Comparison of ENCODE assay signal across 23 cellular contexts in genomic region chr4:166174717-166175510, GRCh38.
DNase-seq lines count a peak whose midpoint lies in the region; ATAC-seq and TF ChIP-seq lines count a peak whose summit lies in the region.
"Had no signal": no experiment of that assay in that cellular context is flagged by ENCODE, and none has a peak within 500 bp of the region (broad histone marks: within the 10 kb centered on the region; RNA-seq: fewer than 3 reads in every experiment).

No MANE protein-coding gene starts in this region.

- TF ChIP-seq CTCF in choroid plexus epithelial cell (conservative IDR thresholded peaks at IDR 0.05; ENCODE audit: low read depth, low read length), result no peak

- DNase-seq in ELR (ENCODE audit: low read depth), result peak; percentile 66
- DNase-seq in RPMI7951 (ENCODE audit: low read depth), result peak; percentile 74
- peak; percentile 39 for DNase-seq in choroid plexus epithelial cell (ENCODE audit: low read depth)
- DNase-seq in pulmonary artery endothelial cell (ENCODE audit: low read depth, low spot score), result peak; percentile 5
- DNase-seq in T-helper 2 cell, result no peak
- DNase-seq in midbrain (lab: John Stamatoyannopoulos, UW), result no peak
- no peak for DNase-seq in stimulated activated naive CD8-positive, alpha-beta T cell treated with anti-CD3 and anti-CD28 coated beads, Interleukin-15, amount 100 ng/mL, for 72 hours
- DNase-seq: activated CD8-positive, alpha-beta memory T cell treated with anti-CD3 and anti-CD28 coated beads for 24 hours; amygdala; Calu3; colonic mucosa; erythroblast; MV-4-11; NCI-H2081 treated with DMSO at 0.1 percent for 48 hours; NCI-H526 treated with DMSO at 0.1 percent for 48 hours; OCI-M1; right cardiac atrium; stimulated activated CD4-positive, alpha-beta T cell treated with anti-CD3 and anti-CD28 coated beads, Interleukin-2, amount 100 ng/mL, for 24 hours had no signal

- no peak overlapping the region for H3K27ac Mint-ChIP-seq in stimulated activated naive CD8-positive, alpha-beta T cell treated with anti-CD3 and anti-CD28 coated beads, Interleukin-15, amount 100 ng/mL, for 72 hours
- H3K27ac Mint-ChIP-seq: activated T-helper 17 cell treated with anti-CD3 and anti-CD28 coated beads, Interleukin-2, amount 50 U/mL, for 72 hours; B cell had no signal

- no peak overlapping the region for H3K4me3 ChIP-seq in choroid plexus epithelial cell (ENCODE audit: low read depth, low read length)
- H3K4me3 ChIP-seq: colonic mucosa had no signal

- no peaks in the 10 kb centered on the region for H3K27me3 Mint-ChIP-seq in stimulated activated naive CD8-positive, alpha-beta T cell treated with anti-CD3 and anti-CD28 coated beads, Interleukin-15, amount 100 ng/mL, for 72 hours
- H3K27me3 Mint-ChIP-seq: activated T-helper 17 cell treated with anti-CD3 and anti-CD28 coated beads, Interleukin-2, amount 50 U/mL, for 72 hours; B cell had no signal

- no peak overlapping the region for H3K4me3 Mint-ChIP-seq in stimulated activated naive CD8-positive, alpha-beta T cell treated with anti-CD3 and anti-CD28 coated beads, Interleukin-15, amount 100 ng/mL, for 72 hours
- H3K4me3 Mint-ChIP-seq: activated T-helper 17 cell treated with anti-CD3 and anti-CD28 coated beads, Interleukin-2, amount 50 U/mL, for 72 hours; B cell had no signal

- no peaks in the 10 kb centered on the region for H3K4me1 Mint-ChIP-seq in stimulated activated naive CD8-positive, alpha-beta T cell treated with anti-CD3 and anti-CD28 coated beads, Interleukin-15, amount 100 ng/mL, for 72 hours
- H3K4me1 Mint-ChIP-seq: activated T-helper 17 cell treated with anti-CD3 and anti-CD28 coated beads, Interleukin-2, amount 50 U/mL, for 72 hours; B cell had no signal

- no peaks in the 10 kb centered on the region for H3K9me3 Mint-ChIP-seq in stimulated activated naive CD8-positive, alpha-beta T cell treated with anti-CD3 and anti-CD28 coated beads, Interleukin-15, amount 100 ng/mL, for 72 hours
- H3K9me3 Mint-ChIP-seq: activated T-helper 17 cell treated with anti-CD3 and anti-CD28 coated beads, Interleukin-2, amount 50 U/mL, for 72 hours had no signal

- no peak for ATAC-seq in stimulated activated naive CD8-positive, alpha-beta T cell treated with anti-CD3 and anti-CD28 coated beads, Interleukin-15, amount 100 ng/mL, for 72 hours
- no peak for ATAC-seq in GM19035 (IDR thresholded peaks at IDR 0.05; ENCODE audit: unreplicated experiment)
- ATAC-seq: activated T-helper 17 cell treated with anti-CD3 and anti-CD28 coated beads, Interleukin-2, amount 50 U/mL, for 72 hours; HCT116; HepG2; right cardiac atrium had no signal

Comparison
In these comparisons a context has a peak if more than half of its experiments do, and no peak if none do; other contexts are left out.
1. DNase-seq: peak in ELR (single experiment), RPMI7951 (single experiment), choroid plexus epithelial cell (single experiment) and pulmonary artery endothelial cell (single experiment); none in T-helper 2 cell (0 of 5), midbrain (single experiment) and stimulated activated naive CD8-positive, alpha-beta T cell treated with anti-CD3 and anti-CD28 coated beads, Interleukin-15, amount 100 ng/mL, for 72 hours (0 of 2).